Comparison of ENCODE assay signal across 38 cellular contexts in the genomic region with DNA sequence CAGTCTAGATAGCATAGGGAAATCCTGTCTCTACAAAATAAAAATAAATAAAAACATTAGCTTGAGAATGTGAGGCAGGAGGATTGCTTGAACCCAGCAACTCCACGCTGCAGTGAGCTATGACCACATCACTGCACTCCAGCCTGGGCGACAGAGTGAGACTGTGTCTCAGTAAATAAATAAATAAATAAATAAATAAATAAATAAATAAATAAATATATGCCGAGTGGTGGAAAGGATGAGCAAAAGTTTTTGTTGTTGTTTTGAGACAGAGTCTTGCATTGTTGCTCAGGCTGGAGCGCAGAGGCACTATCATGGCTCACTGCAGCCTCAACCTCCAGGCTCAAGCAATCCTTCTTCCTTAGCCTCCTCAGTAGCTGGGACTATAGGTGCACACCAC. TPM values are rescaled to one million over a fixed set of nuclear protein-coding genes. Genes with fewer than 3 reads are reported as not detected.
"Had no signal": no experiment of that assay in that cellular context is flagged by ENCODE, and none has a peak within 500 bp of the region (broad histone marks: within the 10 kb centered on the region; RNA-seq: fewer than 3 reads in every experiment).

No MANE protein-coding gene starts in this region.

- H3K36me3 ChIP-seq: adrenal gland, ascending aorta, brain microvascular endothelial cell, breast epithelium, cardiac muscle cell had no signal

- H3K4me3 ChIP-seq: adrenal gland, ascending aorta, body of pancreas, breast epithelium, cardiac muscle cell had no signal

- H3K4me1 ChIP-seq: adrenal gland, ascending aorta, body of pancreas, breast epithelium had no signal

- H3K4me1 Mint-ChIP-seq: activated naive CD4-positive, alpha-beta T cell treated with anti-CD3 and anti-CD28 coated beads, Interleukin-2, amount 10 ng/mL, durations not matched to agents 7 days and 5 days; activated naive CD4-positive, alpha-beta T cell treated with anti-CD3 and anti-CD28 coated beads, Interleukin-2, amount 50 U/mL, for 24 hours; activated naive CD8-positive, alpha-beta T cell treated with anti-CD3 and anti-CD28 coated beads for 36 hours; activated naive CD8-positive, alpha-beta T cell treated with anti-CD3 and anti-CD28 coated beads, Interleukin-2, amount 10 ng/mL, durations not matched to agents 7 days and 5 days; activated naive CD8-positive, alpha-beta T cell treated with anti-CD3 and anti-CD28 coated beads, Interleukin-2, amount 50 U/mL, for 24 hours; activated T-helper 17 cell treated with anti-CD3 and anti-CD28 coated beads, Interleukin-2, amount 50 U/mL, for 72 hours; brain; central memory CD8-positive, alpha-beta T cell had no signal

- H3K27ac ChIP-seq: adrenal gland, ascending aorta, body of pancreas, brain microvascular endothelial cell, breast epithelium, cardiac muscle cell had no signal

- H3K36me3 Mint-ChIP-seq: activated naive CD4-positive, alpha-beta T cell treated with anti-CD3 and anti-CD28 coated beads, Interleukin-2, amount 10 ng/mL, durations not matched to agents 7 days and 5 days; activated naive CD4-positive, alpha-beta T cell treated with anti-CD3 and anti-CD28 coated beads, Interleukin-2, amount 50 U/mL, for 24 hours; activated naive CD4-positive, alpha-beta T cell treated with anti-CD3 and anti-CD28 coated beads, Interleukin-2, amount 50 U/mL, for 72 hours; activated naive CD8-positive, alpha-beta T cell; activated naive CD8-positive, alpha-beta T cell treated with anti-CD3 and anti-CD28 coated beads for 36 hours; activated naive CD8-positive, alpha-beta T cell treated with anti-CD3 and anti-CD28 coated beads, Interleukin-2, amount 10 ng/mL, durations not matched to agents 7 days and 5 days; brain had no signal

- H3K27me3 Mint-ChIP-seq: activated naive CD4-positive, alpha-beta T cell treated with anti-CD3 and anti-CD28 coated beads, Interleukin-2, amount 10 ng/mL, durations not matched to agents 7 days and 5 days; activated naive CD8-positive, alpha-beta T cell treated with anti-CD3 and anti-CD28 coated beads, Interleukin-2, amount 10 ng/mL, durations not matched to agents 7 days and 5 days had no signal

- DNase-seq: activated effector memory CD4-positive, alpha-beta T cell treated with anti-CD3 and anti-CD28 coated beads, Interleukin-2, amount 50 U/mL, for 16 hours; activated effector memory CD4-positive, alpha-beta T cell treated with Interleukin-2 at 50 U/mL for 16 hours; activated gamma-delta T cell; activated gamma-delta T cell treated with Interleukin-2 at 50 U/mL for 16 hours; activated naive CD4-positive, alpha-beta T cell; activated naive CD4-positive, alpha-beta T cell treated with anti-CD3 and anti-CD28 coated beads for 36 hours; activated naive CD4-positive, alpha-beta T cell treated with anti-CD3 and anti-CD28 coated beads, Interleukin-2, amount 10 ng/mL, durations not matched to agents 7 days and 5 days; activated naive CD4-positive, alpha-beta T cell treated with anti-CD3 and anti-CD28 coated beads, Interleukin-2, amount 50 U/mL, for 16 hours; activated naive CD4-positive, alpha-beta T cell treated with Interleukin-2 at 50 U/mL for 16 hours; activated naive CD8-positive, alpha-beta T cell treated with anti-CD3 and anti-CD28 coated beads for 36 hours; activated naive CD8-positive, alpha-beta T cell treated with anti-CD3 and anti-CD28 coated beads, Interleukin-2, amount 10 ng/mL, durations not matched to agents 7 days and 5 days; activated naive CD8-positive, alpha-beta T cell treated with anti-CD3 and anti-CD28 coated beads, Interleukin-2, amount 50 U/mL, for 24 hours; activated T-cell treated with anti-CD3 and anti-CD28 coated beads, Interleukin-2, amount 50 U/mL, for 1 hour; activated T-cell treated with anti-CD3 and anti-CD28 coated beads, Interleukin-2, amount 50 U/mL, for 24 hours; activated T-cell treated with anti-CD3 and anti-CD28 coated beads, Interleukin-2, amount 50 U/mL, for 4 hours; activated T-cell treated with anti-CD3 and anti-CD28 coated beads, Interleukin-2, amount 50 U/mL, for 48 hours; activated T-cell treated with anti-CD3 and anti-CD28 coated beads, Interleukin-2, amount 50 U/mL, for 72 hours; adrenal gland; amniotic stem cell; amygdala; anterior cingulate cortex; aorta; body of pancreas; brain microvascular endothelial cell; caudate nucleus; central memory CD4-positive, alpha-beta T cell; cerebellar nuclear complex had no signal

- H3K27ac Mint-ChIP-seq: activated naive CD4-positive, alpha-beta T cell treated with anti-CD3 and anti-CD28 coated beads for 36 hours; activated naive CD4-positive, alpha-beta T cell treated with anti-CD3 and anti-CD28 coated beads, Interleukin-2, amount 10 ng/mL, durations not matched to agents 7 days and 5 days; activated naive CD4-positive, alpha-beta T cell treated with anti-CD3 and anti-CD28 coated beads, Interleukin-2, amount 50 U/mL, for 24 hours; activated naive CD4-positive, alpha-beta T cell treated with anti-CD3 and anti-CD28 coated beads, Interleukin-2, amount 50 U/mL, for 72 hours; activated naive CD8-positive, alpha-beta T cell; activated naive CD8-positive, alpha-beta T cell treated with anti-CD3 and anti-CD28 coated beads for 36 hours; activated naive CD8-positive, alpha-beta T cell treated with anti-CD3 and anti-CD28 coated beads, Interleukin-2, amount 10 ng/mL, durations not matched to agents 7 days and 5 days; activated naive CD8-positive, alpha-beta T cell treated with anti-CD3 and anti-CD28 coated beads, Interleukin-2, amount 50 U/mL, for 24 hours; activated T-cell treated with anti-CD3 and anti-CD28 coated beads, Interleukin-2, amount 50 U/mL, for 24 hours; activated T-cell treated with anti-CD3 and anti-CD28 coated beads, Interleukin-2, amount 50 U/mL, for 72 hours; activated T-helper 1 cell treated with anti-CD3 and anti-CD28 coated beads, Interleukin-12 subunit alpha, Interleukin-12 subunit beta, Interleukin-2, Interleukin-4 antibody, amounts not matched to agents 30 ng/mL and 10 ng/mL and 1 ng/mL, durations not matched to agents 14 hours and 24 hours and 36 hours; activated T-helper 17 cell treated with anti-CD3 and anti-CD28 coated beads, Interleukin-2, amount 50 U/mL, for 72 hours; activated T-helper 2 cell treated with anti-CD3 and anti-CD28 coated beads, Interferon-gamma antibody, Interleukin-2, Interleukin-4, amounts not matched to agents 10 μg/mL and 5 μg/mL and 100 μg/mL, durations not matched to agents 14 hours and 24 hours and 36 hours; brain had no signal

- H3K4me3 Mint-ChIP-seq: activated naive CD4-positive, alpha-beta T cell treated with anti-CD3 and anti-CD28 coated beads for 36 hours; activated naive CD4-positive, alpha-beta T cell treated with anti-CD3 and anti-CD28 coated beads, Interleukin-2, amount 10 ng/mL, durations not matched to agents 7 days and 5 days; activated naive CD4-positive, alpha-beta T cell treated with anti-CD3 and anti-CD28 coated beads, Interleukin-2, amount 50 U/mL, for 24 hours; activated naive CD8-positive, alpha-beta T cell; activated naive CD8-positive, alpha-beta T cell treated with anti-CD3 and anti-CD28 coated beads for 36 hours; activated naive CD8-positive, alpha-beta T cell treated with anti-CD3 and anti-CD28 coated beads, Interleukin-2, amount 10 ng/mL, durations not matched to agents 7 days and 5 days; activated naive CD8-positive, alpha-beta T cell treated with anti-CD3 and anti-CD28 coated beads, Interleukin-2, amount 50 U/mL, for 24 hours; activated T-cell treated with anti-CD3 and anti-CD28 coated beads, Interleukin-2, amount 50 U/mL, for 24 hours; activated T-cell treated with anti-CD3 and anti-CD28 coated beads, Interleukin-2, amount 50 U/mL, for 4 hours; activated T-cell treated with anti-CD3 and anti-CD28 coated beads, Interleukin-2, amount 50 U/mL, for 72 hours; activated T-helper 1 cell treated with anti-CD3 and anti-CD28 coated beads, Interleukin-12 subunit alpha, Interleukin-12 subunit beta, Interleukin-2, Interleukin-4 antibody, amounts not matched to agents 30 ng/mL and 10 ng/mL and 1 ng/mL, durations not matched to agents 14 hours and 24 hours and 36 hours; activated T-helper 17 cell treated with anti-CD3 and anti-CD28 coated beads, Interleukin-2, amount 50 U/mL, for 72 hours; brain; central memory CD8-positive, alpha-beta T cell had no signal

- H3K27me3 ChIP-seq: adrenal gland, ascending aorta, body of pancreas, brain microvascular endothelial cell, breast epithelium, cardiac muscle cell had no signal

- H3K9me3 ChIP-seq: adrenal gland, ascending aorta, body of pancreas had no signal

- ATAC-seq: activated naive CD4-positive, alpha-beta T cell treated with anti-CD3 and anti-CD28 coated beads, Interleukin-2, amount 50 U/mL, for 72 hours; activated naive CD8-positive, alpha-beta T cell treated with anti-CD3 and anti-CD28 coated beads, Interleukin-2, amount 50 U/mL, for 24 hours; activated T-cell treated with anti-CD3 and anti-CD28 coated beads, Interleukin-2, amount 50 U/mL, for 4 hours; activated T-cell treated with anti-CD3 and anti-CD28 coated beads, Interleukin-2, amount 50 U/mL, for 72 hours; activated T-helper 17 cell treated with anti-CD3 and anti-CD28 coated beads, Interleukin-2, amount 50 U/mL, for 72 hours; body of pancreas had no signal

- H3K9me3 Mint-ChIP-seq: activated naive CD4-positive, alpha-beta T cell treated with anti-CD3 and anti-CD28 coated beads, Interleukin-2, amount 50 U/mL, for 24 hours; activated T-helper 1 cell treated with anti-CD3 and anti-CD28 coated beads, Interleukin-12 subunit alpha, Interleukin-12 subunit beta, Interleukin-2, Interleukin-4 antibody, amounts not matched to agents 30 ng/mL and 10 ng/mL and 1 ng/mL, durations not matched to agents 14 hours and 24 hours and 36 hours; activated T-helper 2 cell treated with anti-CD3 and anti-CD28 coated beads, Interferon-gamma antibody, Interleukin-2, Interleukin-4, amounts not matched to agents 10 μg/mL and 5 μg/mL and 100 μg/mL, durations not matched to agents 14 hours and 24 hours and 36 hours had no signal

RNA-seq across cellular contexts. Expression of a gene that starts 53.4 kb away (rescaled TPM):
- total RNA-seq: activated naive CD8-positive, alpha-beta T cell treated with anti-CD3 and anti-CD28 coated beads, Interleukin-2, amount 10 ng/mL, durations not matched to agents 7 days and 5 days; activated T-helper 1 cell treated with anti-CD3 and anti-CD28 coated beads, Interleukin-12 subunit alpha, Interleukin-12 subunit beta, Interleukin-2, Interleukin-4 antibody, amounts not matched to agents 30 ng/mL and 10 ng/mL and 1 ng/mL, durations not matched to agents 14 hours and 24 hours and 36 hours; body of pancreas; cardiac muscle cell had no signal
